ENCODE assay signal across 8 cellular contexts in genomic region chr1:27299385-27300252, GRCh38. TPM values are rescaled to one million over a fixed set of nuclear protein-coding genes. Genes with fewer than 3 reads are reported as not detected.
A peak's percentile ranks its signal among the peaks of the same experiment; 100 is the strongest.
DNase-seq lines count a peak whose midpoint lies in the region; ATAC-seq and TF ChIP-seq lines count a peak whose summit lies in the region.

No MANE protein-coding gene starts in this region.

- H3K4me1 ChIP-seq in RWPE2 (ENCODE audit: insufficient read depth, poor library complexity, severe bottlenecking), result peaks cover 18% of the 10 kb centered on the region
- peaks cover 31% of the 10 kb centered on the region for H3K4me1 ChIP-seq in fibroblast of lung (ENCODE audit: control insufficient read depth, extremely low read depth, insufficient read depth, low read length)

- no peaks in the 10 kb centered on the region for H3K9me3 Mint-ChIP-seq in nephron

- peak; percentile 78 for DNase-seq in COLO829 (ENCODE audit: low spot score)
- peak; percentile 98 for DNase-seq in RWPE2 (ENCODE audit: low spot score)
- peak; percentile 96 to 99 for DNase-seq in fibroblast of lung (ENCODE audit: low read depth in 2 of 2)
- no peak for DNase-seq in NCI-H524 (lab: John Stamatoyannopoulos, UW)

- H3K36me3 ChIP-seq in RWPE2 (ENCODE audit: low read depth), result peaks cover 6% of the 10 kb centered on the region; the same call in 1 of the 2 replicates
- H3K36me3 ChIP-seq in fibroblast of lung (ENCODE audit: control insufficient read depth, insufficient read depth, low read length), result peaks cover 4% of the 10 kb centered on the region

- no peaks in the 10 kb centered on the region for H4K20me1 ChIP-seq in fibroblast of lung (ENCODE audit: control insufficient read depth, extremely low read depth, insufficient read depth, low read length)

- peaks cover 18% of the 10 kb centered on the region for H3K36me3 Mint-ChIP-seq in nephron (ENCODE audit: low read depth)

- peak overlapping the region; percentile 98 for H3K27ac ChIP-seq in RWPE2 (ENCODE audit: poor library complexity, severe bottlenecking)
- peak overlapping the region; percentile 92 for H3K27ac ChIP-seq in fibroblast of lung (ENCODE audit: insufficient read depth, low read length)

- peak overlapping the region; percentile 16 to 52 (median 50) for H3K4me3 Mint-ChIP-seq in nephron

- H3K4me3 ChIP-seq in RWPE2 (ENCODE audit: severe bottlenecking) (no peak overlapping the region), fibroblast of lung (replicated peaks in 1 of 4; ENCODE audit: control extremely low read depth in 1 of 4, insufficient read depth in 1 of 4, low read depth in 3 of 4, low read length in 4 of 4) (no peak overlapping the region)

- H3K27ac Mint-ChIP-seq in nephron, result peak overlapping the region; percentile 99 to 100 (median 100)

- no peak overlapping the region for H2AFZ ChIP-seq in fibroblast of lung (ENCODE audit: low read length)

- H3K4me1 Mint-ChIP-seq in nephron, result peaks cover 44% of the 10 kb centered on the region

- no peaks in the 10 kb centered on the region for H3K27me3 Mint-ChIP-seq in nephron (ENCODE audit: low read depth)

- no peaks in the 10 kb centered on the region for H3K9me3 ChIP-seq in RWPE2 (ENCODE audit: severe bottlenecking)
- no peaks in the 10 kb centered on the region for H3K9me3 ChIP-seq in fibroblast of lung (ENCODE audit: control insufficient read depth, insufficient read depth, low read depth, low read length)

- H3K27me3 ChIP-seq in RWPE2 (ENCODE audit: insufficient read depth, poor library complexity, severe bottlenecking) (no peaks in the 10 kb centered on the region), fibroblast of lung (ENCODE audit: control insufficient read depth, insufficient read depth, low read length) (no peaks in the 10 kb centered on the region)

- ATAC-seq in RWPE2 (ENCODE audit: low read depth), result peak; percentile 94
- ATAC-seq in GM21367 (IDR thresholded peaks at IDR 0.05; ENCODE audit: unreplicated experiment), result no peak
- no peak for ATAC-seq in GM21529 (IDR thresholded peaks at IDR 0.05; ENCODE audit: unreplicated experiment)
- ATAC-seq in HG02623 (IDR thresholded peaks at IDR 0.05; ENCODE audit: unreplicated experiment), result no peak

- peak overlapping the region; percentile 51 for H3K9ac ChIP-seq in fibroblast of lung (ENCODE audit: insufficient read depth, low read length)

- H3K4me2 ChIP-seq in fibroblast of lung (ENCODE audit: extremely low read depth, insufficient read depth, low read length), result peak overlapping the region; percentile 48

- H3K79me2 ChIP-seq in fibroblast of lung (ENCODE audit: control insufficient read depth, insufficient read depth, low read length), result no peaks in the 10 kb centered on the region

- TF ChIP-seq CTCF in RWPE2 (IDR thresholded peaks at IDR 0.05; ENCODE audit: poor library complexity, severe bottlenecking) (no peak), fibroblast of lung (conservative IDR thresholded peaks at IDR 0.05 in 1 of 2, IDR thresholded peaks at IDR 0.05 in 1 of 2; ENCODE audit: low read depth in 1 of 2, low read length in 2 of 2) (no peak), nephron (IDR thresholded peaks at IDR 0.05; ENCODE audit: unreplicated experiment in 3 of 3) (no peak)

RNA-seq across cellular contexts. Expression of gene TMEM222, which starts 22.3 kb away (rescaled TPM):
- 16.2 and 21.6 TPM in 2 replicates for total RNA-seq in fibroblast of lung
- polyA plus RNA-seq in fibroblast of lung, result 37.1 and 39.9 TPM in 2 replicates
- 44.4 and 49.0 TPM in 2 replicates for polyA plus RNA-seq in fibroblast of lung (2012)
- polyA minus RNA-seq in fibroblast of lung (ENCODE audit: low replicate concordance), result 88.2 and 99.9 TPM in 2 replicates

RNA-seq across cellular contexts. Expression of gene SYTL1, which starts 42.2 kb away (rescaled TPM):
- total RNA-seq in fibroblast of lung, result under 0.01 and 0.17 TPM in 2 replicates
- polyA plus RNA-seq in fibroblast of lung, result 0.02 and 0.03 TPM in 2 replicates
- 0.12 and 0.15 TPM in 2 replicates for polyA plus RNA-seq in fibroblast of lung (2012)
- 2.4 TPM in 1 of 2 replicates, not detected in the other for polyA minus RNA-seq in fibroblast of lung (ENCODE audit: low replicate concordance)

Comparison
In these comparisons a context has a peak if more than half of its experiments do, and no peak if none do; other contexts are left out.
1. DNase-seq: peak in COLO829 (single experiment), RWPE2 (single experiment) and fibroblast of lung (2 of 2); none in NCI-H524 (0 of 2).